ENCODE assay signal across 1 cellular context in genomic region chrX:155267995-155268394, GRCh38. TPM values are rescaled to one million over a fixed set of nuclear protein-coding genes. Genes with fewer than 3 reads are reported as not detected.
"Had no signal": no experiment of that assay in that cellular context is flagged by ENCODE, and none has a peak within 500 bp of the region (broad histone marks: within the 10 kb centered on the region; RNA-seq: fewer than 3 reads in every experiment).

No MANE protein-coding gene starts in this region.

RNA-seq across cellular contexts. Expression of gene RAB39B, which starts 3.7 kb away (rescaled TPM):
- total RNA-seq: HT-29 had no signal
